ENCODE assay signal across 8 cellular contexts in genomic region chr7:96321041-96321669, GRCh38. TPM values are rescaled to one million over a fixed set of nuclear protein-coding genes. Genes with fewer than 3 reads are reported as not detected.
A peak's percentile ranks its signal among the peaks of the same experiment; 100 is the strongest.
DNase-seq lines count a peak whose midpoint lies in the region; ATAC-seq, FAIRE-seq and TF ChIP-seq lines count a peak whose summit lies in the region.

No MANE protein-coding gene starts in this region.

- 0 out of 2 replicates have a peak, but pooled peaks have one; percentile 77 for TF ChIP-seq POLR2A in GM12892 (IDR thresholded peaks at IDR 0.05; ENCODE audit: low read depth, low read length)

- FAIRE-seq in GM12892 (lab: Jason Lieb, UNC), result peak; percentile 21

- ATAC-seq in HG02870 (IDR thresholded peaks at IDR 0.05; ENCODE audit: unreplicated experiment), result peak; percentile 42

- DNase-seq in A172 (ENCODE audit: low spot score), result peak; percentile 83
- DNase-seq in GM12892 (ENCODE audit: insufficient read length), result no peak
- peak; percentile 87 for DNase-seq in NCI-H146 (lab: John Stamatoyannopoulos, UW)
- peak; percentile 16 to 67 (median 44) for DNase-seq in T-helper 2 cell
- peak; percentile 55 for DNase-seq in cerebellum (ENCODE audit: low spot score)
- peak; percentile 84 for DNase-seq in kidney glomerular epithelial cell (lab: John Stamatoyannopoulos, UW)
- DNase-seq in stimulated activated CD4-positive, alpha-beta T cell treated with anti-CD3 and anti-CD28 coated beads, Interleukin-1b, Interleukin-23, amount 100 ng/mL, for 24 hours (ENCODE audit: low read depth in 4 of 4, low spot score in 1 of 4), result peak; percentile 26 to 58 (median 44)

RNA-seq across cellular contexts. Expression of gene SLC25A13, which starts 0.7 kb away (rescaled TPM):
- 71.3 and 73.5 TPM in 2 replicates for total RNA-seq in A172 (2014; rRNA removed; shearing (Covaris generic))
- 16.4 TPM for polyA plus RNA-seq in GM12892 (2012; ENCODE audit: missing spikeins)
- total RNA-seq in cerebellum, result 16.2 TPM
